Comparison of ENCODE assay signal across 8 cellular contexts in the genomic region with DNA sequence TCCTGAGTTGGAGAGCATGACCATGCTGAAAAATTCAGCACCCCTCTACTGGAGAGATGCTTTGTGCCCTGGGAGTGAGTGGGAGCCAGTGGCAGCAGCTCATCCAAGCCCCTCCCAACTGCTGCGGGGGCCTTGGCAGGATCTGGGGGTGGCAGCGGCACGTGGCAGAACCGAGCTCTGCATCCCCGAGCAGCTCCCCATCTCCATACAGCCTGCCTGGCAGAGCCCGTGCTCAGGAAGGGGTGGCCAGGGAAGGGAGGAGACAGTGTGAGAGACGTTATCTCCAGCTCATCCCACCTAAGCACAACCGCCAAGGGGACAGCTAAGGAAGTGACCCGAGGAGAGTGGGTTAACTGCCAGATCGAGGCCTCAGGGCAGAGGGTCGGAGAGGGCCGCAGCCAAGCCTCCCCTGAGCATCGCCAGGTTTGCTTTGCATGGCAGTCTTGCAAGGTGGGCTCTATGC. TPM values are rescaled to one million over a fixed set of nuclear protein-coding genes. Genes with fewer than 3 reads are reported as not detected.
DNase-seq lines count a peak whose midpoint lies in the region; ATAC-seq and TF ChIP-seq lines count a peak whose summit lies in the region.

No MANE protein-coding gene starts in this region.

- no peak for DNase-seq in stimulated activated naive CD8-positive, alpha-beta T cell treated with anti-CD3 and anti-CD28 coated beads, Interleukin-15, Interleukin-2, amounts not matched to agents 100 U/mL and 50 U/mL, for 24 hours
- no peak for DNase-seq in naive thymus-derived CD8-positive, alpha-beta T cell
- DNase-seq in BE2C, result no peak
- DNase-seq in iPS-NIHi7 (ENCODE audit: extremely low spot score), result no peak
- DNase-seq in inferior parietal cortex (ENCODE audit: extremely low spot score), result no peak

- H3K27ac ChIP-seq in cingulate gyrus (ENCODE audit: low read depth, low read length), result peak overlapping the region; percentile 79

- POLR2A ChIA-PET in naive thymus-derived CD8-positive, alpha-beta T cell (lab: Charles Lee), result interaction anchor here (1.0 to 67.4 kb wide), 10 partner anchors 11 to 173 kb away, joined by 3 to 2190 read pairs (median 6); a partner anchor contains a TSS

- H3K27me3 Mint-ChIP-seq in stimulated activated naive CD8-positive, alpha-beta T cell treated with anti-CD3 and anti-CD28 coated beads, Interleukin-15, Interleukin-2, amounts not matched to agents 100 ng/mL and 50 ng/mL, for 24 hours, result no peaks in the 10 kb centered on the region
- no peaks in the 10 kb centered on the region for H3K27me3 Mint-ChIP-seq in naive thymus-derived CD8-positive, alpha-beta T cell

- H3K4me3 Mint-ChIP-seq in stimulated activated naive CD8-positive, alpha-beta T cell treated with anti-CD3 and anti-CD28 coated beads, Interleukin-15, Interleukin-2, amounts not matched to agents 100 ng/mL and 50 ng/mL, for 24 hours, result peak overlapping the region; percentile 10
- H3K4me3 Mint-ChIP-seq in naive thymus-derived CD8-positive, alpha-beta T cell, result peak overlapping the region; percentile 71 to 93 (median 80)

- ATAC-seq in stimulated activated naive CD8-positive, alpha-beta T cell treated with anti-CD3 and anti-CD28 coated beads, Interleukin-15, Interleukin-2, amounts not matched to agents 100 U/mL and 50 U/mL, for 24 hours, result no peak
- ATAC-seq in naive thymus-derived CD8-positive, alpha-beta T cell, result peak in 1 of 2 donors; percentile 3
- no peak for ATAC-seq in GM19351 (IDR thresholded peaks at IDR 0.05; ENCODE audit: unreplicated experiment)

- H3K36me3 ChIP-seq in BE2C, result no peaks in the 10 kb centered on the region

- peaks cover 24% of the 10 kb centered on the region for H3K4me1 ChIP-seq in BE2C

- no peaks in the 10 kb centered on the region for H3K9me3 ChIP-seq in BE2C

- no peaks in the 10 kb centered on the region for H3K9me3 Mint-ChIP-seq in stimulated activated naive CD8-positive, alpha-beta T cell treated with anti-CD3 and anti-CD28 coated beads, Interleukin-15, Interleukin-2, amounts not matched to agents 100 ng/mL and 50 ng/mL, for 24 hours
- no peaks in the 10 kb centered on the region for H3K9me3 Mint-ChIP-seq in naive thymus-derived CD8-positive, alpha-beta T cell

- peaks cover 92% of the 10 kb centered on the region for H3K4me1 Mint-ChIP-seq in stimulated activated naive CD8-positive, alpha-beta T cell treated with anti-CD3 and anti-CD28 coated beads, Interleukin-15, Interleukin-2, amounts not matched to agents 100 ng/mL and 50 ng/mL, for 24 hours (ENCODE audit: low read depth)
- H3K4me1 Mint-ChIP-seq in naive thymus-derived CD8-positive, alpha-beta T cell, result peaks cover 51 to 93% (median 87%) of the 10 kb centered on the region in 4 donors

- no peak overlapping the region for H3K4me3 ChIP-seq in BE2C (ENCODE audit: low read depth, low read length)

- peaks cover 9% of the 10 kb centered on the region for H3K36me3 Mint-ChIP-seq in stimulated activated naive CD8-positive, alpha-beta T cell treated with anti-CD3 and anti-CD28 coated beads, Interleukin-15, Interleukin-2, amounts not matched to agents 100 ng/mL and 50 ng/mL, for 24 hours (ENCODE audit: low read depth)
- peaks cover 0 to 59% (median 4%) of the 10 kb centered on the region in 3 donors for H3K36me3 Mint-ChIP-seq in naive thymus-derived CD8-positive, alpha-beta T cell

- peak overlapping the region; percentile 95 for H3K27ac Mint-ChIP-seq in stimulated activated naive CD8-positive, alpha-beta T cell treated with anti-CD3 and anti-CD28 coated beads, Interleukin-15, Interleukin-2, amounts not matched to agents 100 ng/mL and 50 ng/mL, for 24 hours
- H3K27ac Mint-ChIP-seq in naive thymus-derived CD8-positive, alpha-beta T cell, result peak overlapping the region; percentile 82 to 99 (median 93)

- TF ChIP-seq CTCF in BE2C (IDR thresholded peaks at IDR 0.05; ENCODE audit: low read depth, low read length), result no peak

- H3K27me3 ChIP-seq in BE2C, result no peaks in the 10 kb centered on the region

RNA-seq across cellular contexts. Expression of a gene that starts 17.2 kb away (rescaled TPM):
- total RNA-seq in naive thymus-derived CD8-positive, alpha-beta T cell, result 10 to 100 TPM; 71.1 to 74.6 TPM
- 10 to 100 TPM; 28.5 to 34.7 (median 34.2) TPM for polyA plus RNA-seq in naive thymus-derived CD8-positive, alpha-beta T cell
- 137 TPM for polyA plus RNA-seq in BE2C (2012; ENCODE audit: insufficient read depth, insufficient read length, low read depth)

RNA-seq across cellular contexts. Expression of a gene that starts 24.3 kb away (rescaled TPM):
- total RNA-seq in naive thymus-derived CD8-positive, alpha-beta T cell, result 1 to 10 TPM; 1.8 to 2.0 TPM
- under 1 TPM in 2 of 3 donors, not detected in 1; 0.28 to 0.46 TPM for polyA plus RNA-seq in naive thymus-derived CD8-positive, alpha-beta T cell
- polyA plus RNA-seq in BE2C (2012; ENCODE audit: insufficient read depth, insufficient read length, low read depth), result 0.74 TPM

RNA-seq across cellular contexts. Expression of a gene that starts 25.9 kb away (rescaled TPM):
- 100 to 1,000 TPM; 564 to 631 TPM for total RNA-seq in naive thymus-derived CD8-positive, alpha-beta T cell
- polyA plus RNA-seq in naive thymus-derived CD8-positive, alpha-beta T cell, result 100 to 1,000 TPM; 134 to 318 (median 149) TPM
- 30.7 TPM for polyA plus RNA-seq in BE2C (2012; ENCODE audit: insufficient read depth, insufficient read length, low read depth)

RNA-seq across cellular contexts. Expression of a gene that starts 38.0 kb away (rescaled TPM):
- 10 to 100 TPM; 47.0 to 47.5 TPM for total RNA-seq in naive thymus-derived CD8-positive, alpha-beta T cell
- polyA plus RNA-seq in naive thymus-derived CD8-positive, alpha-beta T cell, result 10 to 100 TPM; 19.8 to 34.4 (median 22.1) TPM
- 39.4 TPM for polyA plus RNA-seq in BE2C (2012; ENCODE audit: insufficient read depth, insufficient read length, low read depth)

RNA-seq across cellular contexts. Expression of a gene that starts 55.5 kb away (rescaled TPM):
- total RNA-seq in naive thymus-derived CD8-positive, alpha-beta T cell, result 100 to 1,000 TPM; 102 to 110 TPM
- polyA plus RNA-seq in naive thymus-derived CD8-positive, alpha-beta T cell, result 10 to 100 TPM; 29.8 to 42.8 (median 30.3) TPM
- 40.4 TPM for polyA plus RNA-seq in BE2C (2012; ENCODE audit: insufficient read depth, insufficient read length, low read depth)
